1 cellular context compared by ENCODE assay signal in genomic region chr3:71438904-71439303, GRCh38.
TF ChIP-seq lines count a peak whose summit lies in the region.

No MANE protein-coding gene starts in this region.

TF ChIP-seq in H1, 55 proteins besides CTCF, POLR2A, EP300 and RAD21 (continued from another document):
- no peak for TF ChIP-seq SIRT6 (IDR thresholded peaks at IDR 0.05; ENCODE audit: low read length)
- no peak for TF ChIP-seq KDM4A (IDR thresholded peaks at IDR 0.05; ENCODE audit: low read depth, low read length, severe bottlenecking)
- no peak for TF ChIP-seq JUN (IDR thresholded peaks at IDR 0.05; ENCODE audit: low read depth, low read length)
- TF ChIP-seq EGR1 (IDR thresholded peaks at IDR 0.05; ENCODE audit: borderline replicate concordance, low read depth, low read length), result no peak
- no peak for TF ChIP-seq CHD2 (IDR thresholded peaks at IDR 0.05; ENCODE audit: low read length)
- TF ChIP-seq CHD1 (IDR thresholded peaks at IDR 0.05; ENCODE audit: low read depth, low read length), result no peak
